Comparison of ENCODE assay signal across 8 cellular contexts in genomic region chr20:38034108-38034649, GRCh38. TPM values are rescaled to one million over a fixed set of nuclear protein-coding genes. Genes with fewer than 3 reads are reported as not detected.
DNase-seq lines count a peak whose midpoint lies in the region; ATAC-seq and TF ChIP-seq lines count a peak whose summit lies in the region.

No MANE protein-coding gene starts in this region.

- H3K27ac ChIP-seq in CD8-positive, alpha-beta T cell (ENCODE audit: low read depth, low read length), result peak overlapping the region; percentile 92
- H3K27ac ChIP-seq in iPS-20b (ENCODE audit: low read length), result peak overlapping the region; percentile 93
- H3K27ac ChIP-seq in subcutaneous abdominal adipose tissue (ENCODE audit: low read depth, low read length), result peak overlapping the region; percentile 96

- H3K9me3 Mint-ChIP-seq in CD8-positive, alpha-beta T cell, result no peaks in the 10 kb centered on the region
- no peaks in the 10 kb centered on the region for H3K9me3 Mint-ChIP-seq in activated naive CD8-positive, alpha-beta T cell treated with anti-CD3 and anti-CD28 coated beads for 36 hours

- no peaks in the 10 kb centered on the region for H3K27me3 Mint-ChIP-seq in CD8-positive, alpha-beta T cell (ENCODE audit: low read depth)
- H3K27me3 Mint-ChIP-seq in activated naive CD8-positive, alpha-beta T cell treated with anti-CD3 and anti-CD28 coated beads for 36 hours, result no peaks in the 10 kb centered on the region

- no peaks in the 10 kb centered on the region for H3K27me3 ChIP-seq in CD8-positive, alpha-beta T cell (ENCODE audit: insufficient read depth, low read length)
- H3K27me3 ChIP-seq in iPS-20b (ENCODE audit: insufficient read depth, low read length) (no peaks in the 10 kb centered on the region), subcutaneous abdominal adipose tissue (ENCODE audit: control insufficient read depth in 5 of 5, insufficient read depth in 4 of 5, low read length in 5 of 5) (no peaks in the 10 kb centered on the region)

- TF ChIP-seq CTCF in CD8-positive, alpha-beta T cell (IDR thresholded peaks at IDR 0.05), result no peak

- peaks cover 71% of the 10 kb centered on the region for H3K4me1 Mint-ChIP-seq in CD8-positive, alpha-beta T cell (ENCODE audit: low read depth)
- H3K4me1 Mint-ChIP-seq in activated naive CD8-positive, alpha-beta T cell treated with anti-CD3 and anti-CD28 coated beads for 36 hours, result peaks cover 53% of the 10 kb centered on the region

- peak overlapping the region; percentile 98 for H3K4me3 Mint-ChIP-seq in CD8-positive, alpha-beta T cell
- peak overlapping the region; percentile 98 for H3K4me3 Mint-ChIP-seq in activated naive CD8-positive, alpha-beta T cell treated with anti-CD3 and anti-CD28 coated beads for 36 hours

- H3K36me3 ChIP-seq in CD8-positive, alpha-beta T cell (ENCODE audit: insufficient read depth, low read length), result no peaks in the 10 kb centered on the region
- peaks cover 31% of the 10 kb centered on the region for H3K36me3 ChIP-seq in iPS-20b (ENCODE audit: insufficient read depth, low read depth, low read length)
- H3K36me3 ChIP-seq in subcutaneous abdominal adipose tissue (ENCODE audit: control insufficient read depth in 5 of 5, insufficient read depth in 5 of 5, low read length in 5 of 5), result peaks cover 0 to 13% (median 7%) of the 10 kb centered on the region in 5 donors

- peak overlapping the region; percentile 94 for H3K4me3 ChIP-seq in CD8-positive, alpha-beta T cell (ENCODE audit: low read depth, low read length)
- H3K4me3 ChIP-seq in iPS-20b (ENCODE audit: low read length), result peak overlapping the region; percentile 95
- peak overlapping the region; percentile 95 to 100 (median 99) for H3K4me3 ChIP-seq in subcutaneous abdominal adipose tissue (ENCODE audit: low read depth in 1 of 5, low read length in 5 of 5)

- H3K4me1 ChIP-seq in CD8-positive, alpha-beta T cell (ENCODE audit: insufficient read depth, low read length), result peaks cover 51% of the 10 kb centered on the region
- peaks cover 10% of the 10 kb centered on the region; the same call in 1 of the 2 replicates for H3K4me1 ChIP-seq in iPS-20b (ENCODE audit: insufficient read depth, low read length)
- H3K4me1 ChIP-seq in subcutaneous abdominal adipose tissue (ENCODE audit: control insufficient read depth in 5 of 5, insufficient read depth in 5 of 5, low read length in 5 of 5), result peaks cover 8 to 50% (median 47%) of the 10 kb centered on the region in 5 donors

- H3K27ac Mint-ChIP-seq in CD8-positive, alpha-beta T cell, result peak overlapping the region; percentile 98
- H3K27ac Mint-ChIP-seq in activated naive CD8-positive, alpha-beta T cell treated with anti-CD3 and anti-CD28 coated beads for 36 hours, result peak overlapping the region; percentile 98

- CTCF ChIA-PET in CD8-positive, alpha-beta T cell (lab: Charles Lee), result interaction anchor here (1.7 kb wide), 1 partner anchor 23 kb away, joined by 6 read pairs; no protein-coding TSS in a partner anchor

- POLR2A ChIA-PET in CD8-positive, alpha-beta T cell (lab: Charles Lee), result interaction anchor here (1.1 to 1.8 kb wide), 2 partner anchors 12 to 28 kb away, joined by 3 to 5 read pairs; no protein-coding TSS in a partner anchor

- peak overlapping the region; percentile 86 for H3K9ac ChIP-seq in iPS-20b (ENCODE audit: low read depth, low read length)
- H3K9ac ChIP-seq in subcutaneous abdominal adipose tissue (ENCODE audit: low read length in 5 of 5), result peak overlapping the region; percentile 96 to 100 (median 99)

- ATAC-seq in CD8-positive, alpha-beta T cell, result peak; percentile 5
- ATAC-seq in HG02840 (IDR thresholded peaks at IDR 0.05; ENCODE audit: low FRiP score, unreplicated experiment), result peak; percentile 13

- peaks cover 32% of the 10 kb centered on the region for H3K36me3 Mint-ChIP-seq in CD8-positive, alpha-beta T cell
- peaks cover 51% of the 10 kb centered on the region for H3K36me3 Mint-ChIP-seq in activated naive CD8-positive, alpha-beta T cell treated with anti-CD3 and anti-CD28 coated beads for 36 hours

- DNase-seq in CD8-positive, alpha-beta T cell, result no peak
- DNase-seq in activated naive CD8-positive, alpha-beta T cell treated with anti-CD3 and anti-CD28 coated beads for 36 hours, result no peak
- DNase-seq in NK-92 treated with Interleukin-12 subunit alpha and Interleukin-12 subunit beta, amount 100 ng/mL, for 24 hours (lab: John Stamatoyannopoulos, UW), result no peak
- no peak for DNase-seq in NCI-H510A treated with DMSO at 0.1 percent for 48 hours (lab: John Stamatoyannopoulos, UW)
- DNase-seq in kidney tubule cell (ENCODE audit: low spot score), result no peak

- intact Hi-C loops in CD8-positive, alpha-beta T cell (cut with DNase I, micrococcal nuclease), result loop anchor here (5.0 to 10.0 kb wide), 6 partner anchors 342 to 937 kb away; partner anchors contain the start of genes CTNNBL1 (in 1 of the 2), DHX35 (in 1 of the 2), PPP1R16B (in 1 of the 2) and RALGAPB (in 1 of the 2)

- no peaks in the 10 kb centered on the region for H3K9me3 ChIP-seq in CD8-positive, alpha-beta T cell (ENCODE audit: low read length)
- no peaks in the 10 kb centered on the region for H3K9me3 ChIP-seq in iPS-20b (ENCODE audit: insufficient read depth, low read depth, low read length)
- H3K9me3 ChIP-seq in subcutaneous abdominal adipose tissue (ENCODE audit: control insufficient read depth in 5 of 5, low read length in 5 of 5), result no peaks in the 10 kb centered on the region

RNA-seq across cellular contexts. Expression of gene RPRD1B, which starts 0.6 kb away (rescaled TPM):
- 10 to 100 TPM; 73.3 to 79.4 TPM for total RNA-seq in CD8-positive, alpha-beta T cell
- total RNA-seq in activated naive CD8-positive, alpha-beta T cell treated with anti-CD3 and anti-CD28 coated beads for 36 hours, result 10 to 100 TPM; 37.6 to 42.7 TPM

RNA-seq across cellular contexts. Expression of gene TTI1, which starts 0.9 kb away (rescaled TPM):
- total RNA-seq in CD8-positive, alpha-beta T cell, result 10 to 100 TPM; 12.6 to 15.7 TPM
- 10 to 100 TPM; 38.1 to 40.7 TPM for total RNA-seq in activated naive CD8-positive, alpha-beta T cell treated with anti-CD3 and anti-CD28 coated beads for 36 hours
